ENCODE assay signal across 20 cellular contexts in genomic region chr12:94062796-94063635, GRCh38.
"Had no signal": no experiment of that assay in that cellular context is flagged by ENCODE, and none has a peak within 500 bp of the region (broad histone marks: within the 10 kb centered on the region; RNA-seq: fewer than 3 reads in every experiment).

No MANE protein-coding gene starts in this region.

- H3K4me1 ChIP-seq: psoas muscle, tibial nerve had no signal

- H3K27me3 ChIP-seq: brain microvascular endothelial cell, tibial nerve had no signal

- H3K9me3 ChIP-seq: psoas muscle, tibial nerve had no signal

- DNase-seq: activated CD4-positive, alpha-beta T cell treated with anti-CD3 and anti-CD28 coated beads, Interleukin-2, amount 10 ng/mL, durations not matched to agents 7 days and 5 days; activated CD4-positive, CD25-positive, alpha-beta regulatory T cell; activated CD8-positive, alpha-beta memory T cell treated with anti-CD3 and anti-CD28 coated beads for 24 hours; activated naive CD4-positive, alpha-beta T cell; activated naive CD8-positive, alpha-beta T cell treated with anti-CD3 and anti-CD28 coated beads, Interleukin-2, amount 10 ng/mL, durations not matched to agents 7 days and 5 days; brain microvascular endothelial cell; cortex of kidney; effector CD8-positive, alpha-beta T cell; head of caudate nucleus; mammary epithelial cell; natural killer cell; nucleus accumbens; psoas muscle; stimulated activated CD4-positive, alpha-beta T cell treated with anti-CD3 and anti-CD28 coated beads, Interleukin-12 subunit alpha, Interleukin-12 subunit beta, amount 100 ng/mL, for 4 hours; stimulated activated CD4-positive, alpha-beta T cell treated with anti-CD3 and anti-CD28 coated beads, Interleukin-2, amount 100 ng/mL, for 24 hours had no signal

- ATAC-seq: natural killer cell, psoas muscle, sciatic nerve had no signal

- H3K9me3 Mint-ChIP-seq: activated CD4-positive, alpha-beta T cell treated with anti-CD3 and anti-CD28 coated beads, Interleukin-2, amount 10 ng/mL, durations not matched to agents 7 days and 5 days; natural killer cell had no signal

- H3K4me3 Mint-ChIP-seq: activated CD4-positive, alpha-beta T cell treated with anti-CD3 and anti-CD28 coated beads, Interleukin-2, amount 10 ng/mL, durations not matched to agents 7 days and 5 days; activated naive CD8-positive, alpha-beta T cell treated with anti-CD3 and anti-CD28 coated beads, Interleukin-2, amount 10 ng/mL, durations not matched to agents 7 days and 5 days; activated T-helper 1 cell treated with anti-CD3 and anti-CD28 coated beads, Interleukin-12 subunit alpha, Interleukin-12 subunit beta, Interleukin-2, Interleukin-4 antibody, amounts not matched to agents 30 ng/mL and 10 ng/mL and 1 ng/mL, durations not matched to agents 14 hours and 24 hours and 36 hours; central memory CD8-positive, alpha-beta T cell; natural killer cell had no signal

- H3K4me1 Mint-ChIP-seq: activated CD4-positive, alpha-beta T cell treated with anti-CD3 and anti-CD28 coated beads, Interleukin-2, amount 10 ng/mL, durations not matched to agents 7 days and 5 days; central memory CD8-positive, alpha-beta T cell; natural killer cell had no signal

- H3K27ac Mint-ChIP-seq: activated CD4-positive, alpha-beta T cell treated with anti-CD3 and anti-CD28 coated beads, Interleukin-2, amount 10 ng/mL, durations not matched to agents 7 days and 5 days; activated naive CD8-positive, alpha-beta T cell treated with anti-CD3 and anti-CD28 coated beads, Interleukin-2, amount 10 ng/mL, durations not matched to agents 7 days and 5 days; activated T-helper 1 cell treated with anti-CD3 and anti-CD28 coated beads, Interleukin-12 subunit alpha, Interleukin-12 subunit beta, Interleukin-2, Interleukin-4 antibody, amounts not matched to agents 30 ng/mL and 10 ng/mL and 1 ng/mL, durations not matched to agents 14 hours and 24 hours and 36 hours; natural killer cell had no signal

- H3K27ac ChIP-seq: brain microvascular endothelial cell, psoas muscle, SK-N-MC, tibial nerve had no signal

- H3K36me3 ChIP-seq: brain microvascular endothelial cell, tibial nerve had no signal

- H3K4me3 ChIP-seq: psoas muscle, SK-N-MC, tibial nerve had no signal
